ENCODE assay signal across 8 cellular contexts in the genomic region with DNA sequence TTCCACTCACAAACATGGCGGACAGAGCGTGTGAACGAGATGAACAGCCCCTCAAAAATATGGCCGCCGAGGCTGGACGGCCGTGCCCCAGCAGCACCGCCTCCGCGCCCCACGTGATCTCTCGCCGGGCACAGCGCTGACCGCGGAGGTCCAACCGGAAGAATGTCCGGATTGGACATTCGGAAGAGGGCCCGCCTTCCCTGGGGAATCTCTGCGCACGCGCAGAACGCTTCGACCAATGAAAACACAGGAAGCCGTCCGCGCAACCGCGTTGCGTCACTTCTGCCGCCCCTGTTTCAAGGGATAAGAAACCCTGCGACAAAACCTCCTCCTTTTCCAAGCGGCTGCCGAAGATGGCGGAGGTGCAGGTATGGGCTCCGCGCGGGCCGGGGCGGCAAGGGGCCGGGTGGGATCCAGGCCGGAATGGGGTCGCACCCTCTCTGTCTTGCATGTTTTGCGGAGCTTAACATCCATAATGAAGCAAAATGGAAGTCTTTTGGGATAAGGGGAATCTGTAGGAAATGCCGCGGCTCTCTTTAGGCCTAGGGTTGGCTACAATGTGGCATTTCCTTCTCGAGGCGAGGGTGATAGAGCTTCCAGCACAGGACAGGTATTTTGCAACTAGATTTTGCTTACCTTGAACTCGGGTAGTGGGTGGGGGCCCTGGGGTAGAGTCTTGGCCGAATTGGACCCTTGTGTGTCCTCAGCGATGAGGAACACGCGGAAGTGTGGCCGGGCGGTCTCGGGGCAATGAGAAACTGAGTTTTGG. TPM values are rescaled to one million over a fixed set of nuclear protein-coding genes. Genes with fewer than 3 reads are reported as not detected.
DNase-seq lines count a peak whose midpoint lies in the region; ATAC-seq, FAIRE-seq and TF ChIP-seq lines count a peak whose summit lies in the region.

A gene (plus strand): TSS at position 332 of the 769 bp plus-strand sequence. CDS start 22 bp downstream, at position 354.

- TF ChIP-seq POLR2A in GM12892 (IDR thresholded peaks at IDR 0.05; ENCODE audit: low read depth, low read length) (peak; percentile 100), adrenal gland (IDR thresholded peaks at IDR 0.05) (peak; percentile 99), heart left ventricle (IDR thresholded peaks at IDR 0.05) (peak; percentile 24 to 97)

- H3K4me1 Mint-ChIP-seq in type B pancreatic cell (ENCODE audit: unreplicated experiment), result peaks cover 11% of the 10 kb centered on the region

- no peaks in the 10 kb centered on the region for H3K27me3 ChIP-seq in adrenal gland
- no peaks in the 10 kb centered on the region for H3K27me3 ChIP-seq in heart left ventricle

- H3K27me3 Mint-ChIP-seq in type B pancreatic cell, result peaks cover 3% of the 10 kb centered on the region

- H3K36me3 ChIP-seq in adrenal gland (replicated peaks in 1 of 2) (peaks cover 0 to 34% of the 10 kb centered on the region in 2 donors), heart left ventricle (peaks cover 5 to 61% (median 39%) of the 10 kb centered on the region in 9 donors)

- peak within 1 kb of the TSS; percentile 98 for H3K4me3 Mint-ChIP-seq in type B pancreatic cell

- H3K9me3 ChIP-seq in adrenal gland (replicated peaks in 1 of 3) (no peaks in the 10 kb centered on the region), heart left ventricle (no peaks in the 10 kb centered on the region)

- intact Hi-C loops in adrenal gland (cut with DNase I), result no loop called here
- intact Hi-C loops in heart left ventricle (cut with DNase I), result loop anchor here in 3 of 10 donors (1.0 to 2.0 kb wide), 3 partner anchors 8 to 35 kb away; a partner anchor contains a TSS

- no peaks in the 10 kb centered on the region for H3K9me3 Mint-ChIP-seq in type B pancreatic cell

- DNase-seq in GM12892 (ENCODE audit: insufficient read length), result peak; percentile 96
- DNase-seq in NCI-H146 (lab: John Stamatoyannopoulos, UW), result peak; percentile 100
- DNase-seq in T-helper 1 cell, result peak; percentile 99 to 100 (median 99)
- DNase-seq in adrenal gland, result peak; percentile 100
- DNase-seq in heart left ventricle, result peak; percentile 100
- peak; percentile 99 for DNase-seq in pons (ENCODE audit: low spot score)
- DNase-seq in type B pancreatic cell (ENCODE audit: extremely low spot score, unreplicated experiment), result peak; percentile 100

- H3K36me3 Mint-ChIP-seq in type B pancreatic cell, result peaks cover 37% of the 10 kb centered on the region

- H3K27ac ChIP-seq in adrenal gland (peak within 1 kb of the TSS; percentile 76 to 92 (median 89)), heart left ventricle (peak within 1 kb of the TSS; percentile 75 to 93 (median 90))

- peak within 1 kb of the TSS; percentile 79 to 99 (median 86) for H3K4me3 ChIP-seq in adrenal gland
- H3K4me3 ChIP-seq in heart left ventricle, result peak within 1 kb of the TSS; percentile 69 to 98 (median 88)

- H3K27ac Mint-ChIP-seq in type B pancreatic cell, result peak within 1 kb of the TSS; percentile 92

- FAIRE-seq in GM12892 (lab: Jason Lieb, UNC), result peak; percentile 97

- H3K4me1 ChIP-seq in adrenal gland (replicated peaks in 1 of 2), result peaks cover 14 to 27% of the 10 kb centered on the region in 2 donors
- peaks cover 6 to 49% (median 23%) of the 10 kb centered on the region in 12 donors for H3K4me1 ChIP-seq in heart left ventricle

- 0 to 1% (median 0%) methylated on average over 21 to 57 of the region's 57 CpGs for WGBS in adrenal gland, 4 donors
- WGBS in heart left ventricle, 4 donors, result 0 to 1% (median 1%) methylated on average over 25 to 57 of the region's 57 CpGs

- TF ChIP-seq CTCF in adrenal gland (IDR thresholded peaks at IDR 0.05), result no peak
- no peak for TF ChIP-seq CTCF in heart left ventricle (IDR thresholded peaks at IDR 0.05)
- TF ChIP-seq CTCF in type B pancreatic cell (conservative IDR thresholded peaks at IDR 0.05), result no peak

- peak; percentile 90 for ATAC-seq in HG02852 (IDR thresholded peaks at IDR 0.05; ENCODE audit: unreplicated experiment)
- peak; percentile 96 to 98 (median 97) for ATAC-seq in heart left ventricle

RNA-seq across cellular contexts. Expression of the gene that starts here (rescaled TPM):
- polyA plus RNA-seq in GM12892 (2012; ENCODE audit: missing spikeins), result 4,907 TPM
- 1,000 to 10,000 TPM; 2,402 to 3,504 (median 2,561) TPM for total RNA-seq in adrenal gland
- polyA plus RNA-seq in adrenal gland, result 1,000 to 10,000 TPM; 1,750 to 2,828 (median 2,567) TPM
- total RNA-seq in heart left ventricle, result 1,000 to 10,000 TPM in 8 of 9 donors, 100 to 1,000 TPM in 1; 876 to 1,739 (median 1,261) TPM
- polyA plus RNA-seq in heart left ventricle, result 1,000 to 10,000 TPM; 1,194 to 2,850 TPM
- total RNA-seq in type B pancreatic cell (ENCODE audit: low replicate concordance), result 3,274 and 3,593 TPM in 2 replicates

Comparison
In these comparisons a context has a peak if more than half of its experiments do, and no peak if none do; other contexts are left out.
1. Peak in every context shown above with its lines: DNase-seq, ATAC-seq, H3K4me3 ChIP-seq and H3K27ac ChIP-seq.